8 cellular contexts compared by ENCODE assay signal in genomic region chr9:83649080-83649479, GRCh38.
A peak's percentile ranks its signal among the peaks of the same experiment; 100 is the strongest.
DNase-seq lines count a peak whose midpoint lies in the region; ATAC-seq and TF ChIP-seq lines count a peak whose summit lies in the region.

No MANE protein-coding gene starts in this region.

- no peak overlapping the region for H3K9ac ChIP-seq in Loucy (ENCODE audit: low read depth, low read length, poor library complexity, severe bottlenecking)

- no peak overlapping the region for H2AFZ ChIP-seq in Loucy (ENCODE audit: low read length)

- H3K4me2 ChIP-seq in Loucy (ENCODE audit: low read depth, low read length, poor library complexity, severe bottlenecking), result no peak overlapping the region

- no peaks in the 10 kb centered on the region for H4K20me1 ChIP-seq in Loucy (ENCODE audit: insufficient read depth, low read length, poor library complexity, severe bottlenecking)

- peaks cover 29% of the 10 kb centered on the region; the same call in 1 of the 2 replicates for H3K36me3 ChIP-seq in Loucy (ENCODE audit: insufficient read depth, low read length)

- H3K9me2 ChIP-seq in Loucy (replicated peaks; ENCODE audit: low read depth, low read length), result no peaks in the 10 kb centered on the region

- no peaks in the 10 kb centered on the region for H3K4me1 ChIP-seq in Loucy (ENCODE audit: insufficient read depth, low read length, poor library complexity, severe bottlenecking)

- H3F3A ChIP-seq in Loucy (ENCODE audit: low read depth), result no peaks in the 10 kb centered on the region

- no peaks in the 10 kb centered on the region for H3K79me2 ChIP-seq in Loucy (ENCODE audit: insufficient read depth, low read length)

- H3K27me3 ChIP-seq in Loucy (ENCODE audit: insufficient read depth, low read length, poor library complexity, severe bottlenecking), result no peaks in the 10 kb centered on the region

- H3K9me3 ChIP-seq in Loucy (ENCODE audit: insufficient read depth, low read depth, low read length), result no peaks in the 10 kb centered on the region

- H3K4me3 ChIP-seq in Loucy (ENCODE audit: low read length, poor library complexity, severe bottlenecking) (no peak overlapping the region), astrocyte of the spinal cord (ENCODE audit: low read depth, low read length) (no peak overlapping the region)

- TF ChIP-seq CTCF in Loucy (conservative IDR thresholded peaks at IDR 0.05; ENCODE audit: low read length), result peak; percentile 79
- peak; percentile 78 for TF ChIP-seq CTCF in astrocyte of the spinal cord (IDR thresholded peaks at IDR 0.05; ENCODE audit: low read depth, low read length)

- DNase-seq in Ammon's horn (ENCODE audit: low spot score) (peak; percentile 63), UCSD-AML1 (lab: John Stamatoyannopoulos, UW; ENCODE audit: unreplicated experiment) (peak; percentile 68), astrocyte of the spinal cord (ENCODE audit: low read depth, low spot score) (peak; percentile 10), iPS-NIHi7 (ENCODE audit: extremely low spot score) (peak; percentile 86)
- peak; percentile 45 to 57 (median 50) for DNase-seq in stimulated activated CD4-positive, alpha-beta T cell treated with anti-CD3 and anti-CD28 coated beads, Interleukin-1b, Interleukin-23, amount 100 ng/mL, for 24 hours (ENCODE audit: low read depth in 4 of 4, low spot score in 1 of 4)

- in situ Hi-C loops in astrocyte of the spinal cord (cut with HindIII; ENCODE audit: low sequenced_read_pairs), result no loop called here

- ATAC-seq in GM19438 (IDR thresholded peaks at IDR 0.05; ENCODE audit: low read depth, unreplicated experiment), result peak; percentile 55
- no peak for ATAC-seq in HG02973 (IDR thresholded peaks at IDR 0.05; ENCODE audit: unreplicated experiment)

Comparison
In these comparisons a context has a peak if more than half of its experiments do, and no peak if none do; other contexts are left out.
1. DNase-seq: peak in every context shown above with its lines; median percentile 86 in iPS-NIHi7; 68 in UCSD-AML1; 63 in Ammon's horn; 50 in stimulated activated CD4-positive, alpha-beta T cell treated with anti-CD3 and anti-CD28 coated beads, Interleukin-1b, Interleukin-23, amount 100 ng/mL, for 24 hours; 10 in astrocyte of the spinal cord.